ENCODE assay signal across 21 cellular contexts in the genomic region with DNA sequence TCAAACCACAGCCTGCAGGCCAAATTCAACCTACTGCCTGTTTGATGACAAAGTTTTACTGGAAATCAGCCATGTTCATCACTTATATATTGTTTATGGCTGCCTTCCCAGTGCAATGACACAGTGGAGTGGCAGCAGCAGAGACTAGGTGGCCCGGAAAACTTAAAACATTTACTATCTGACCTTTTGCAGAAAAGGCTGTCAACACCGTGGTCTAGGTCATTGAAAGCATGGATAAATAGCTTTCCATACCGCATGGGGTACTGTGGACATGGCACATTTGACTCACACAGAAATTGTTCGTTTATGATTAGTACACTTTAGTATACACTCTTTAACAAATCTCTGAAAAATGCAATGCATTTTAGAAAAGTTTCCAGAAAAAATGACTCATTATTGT.
DNase-seq lines count a peak whose midpoint lies in the region; ATAC-seq, FAIRE-seq and TF ChIP-seq lines count a peak whose summit lies in the region.
"Had no signal": no experiment of that assay in that cellular context is flagged by ENCODE, and none has a peak within 500 bp of the region (broad histone marks: within the 10 kb centered on the region; RNA-seq: fewer than 3 reads in every experiment).

No MANE protein-coding gene starts in this region.

- DNase-seq in GM03348 (ENCODE audit: low spot score) (peak; percentile 10), MG63 (peak; percentile 60), choroid plexus epithelial cell (ENCODE audit: low read depth) (peak; percentile 40), mesenchymal stem cell (peak; percentile 48), hippocampal formation (lab: John Stamatoyannopoulos, UW) (no peak), small intestine (no peak)
- no peak for DNase-seq in central memory CD4-positive, alpha-beta T cell
- DNase-seq: activated CD8-positive, alpha-beta T cell treated with anti-CD3 and anti-CD28 coated beads for 36 hours; activated naive CD8-positive, alpha-beta T cell treated with anti-CD3 and anti-CD28 coated beads, Interleukin-2, amount 10 ng/mL, durations not matched to agents 7 days and 5 days; activated T-cell treated with anti-CD3 and anti-CD28 coated beads, Interleukin-2, amount 50 U/mL, for 48 hours; BE2C; GDM1; NCI-H226; pancreas; RPMI8226; T-cell; thyroid gland had no signal

- H3K9me3 ChIP-seq in MG63 (peaks cover 5% of the 10 kb centered on the region; the same call in 1 of the 2 replicates), mesenchymal stem cell (ENCODE audit: control insufficient read depth, low read length) (no peaks in the 10 kb centered on the region), small intestine (ENCODE audit: control insufficient read depth, low read depth) (no peaks in the 10 kb centered on the region)
- H3K9me3 ChIP-seq: BE2C, pancreas, thyroid gland had no signal

- no peak overlapping the region for H4K91ac ChIP-seq in mesenchymal stem cell (ENCODE audit: low read length)

- no peak overlapping the region for H3K4ac ChIP-seq in mesenchymal stem cell (ENCODE audit: low read depth in 1 of 2, low read length in 2 of 2)

- H3K14ac ChIP-seq in mesenchymal stem cell (ENCODE audit: low read length in 2 of 2) = no peak overlapping the region

- H2BK120ac ChIP-seq in mesenchymal stem cell (ENCODE audit: low read depth, low read length) = no peak overlapping the region

- H2BK15ac ChIP-seq in mesenchymal stem cell (ENCODE audit: low read depth, poor library complexity, severe bottlenecking) = no peak overlapping the region

- H3K9ac ChIP-seq in mesenchymal stem cell (ENCODE audit: low read length) = no peak overlapping the region

- H3K4me3 ChIP-seq in MG63 (no peak overlapping the region), choroid plexus epithelial cell (ENCODE audit: low read depth, low read length) (no peak overlapping the region), mesenchymal stem cell (ENCODE audit: insufficient read depth in 1 of 2, low read depth in 1 of 2, low read length in 2 of 2) (peak overlapping the region in 1 of 2 experiments; percentile 11), small intestine (ENCODE audit: low read depth in 1 of 2, low read length in 2 of 2) (no peak overlapping the region)
- H3K4me3 ChIP-seq: pancreas, smooth muscle cell, thyroid gland had no signal

- H3K36me3 ChIP-seq in MG63 (no peaks in the 10 kb centered on the region), mesenchymal stem cell (ENCODE audit: control insufficient read depth in 1 of 2, insufficient read depth in 2 of 2, low read depth in 1 of 2, low read length in 2 of 2) (no peaks in the 10 kb centered on the region), small intestine (ENCODE audit: control insufficient read depth in 2 of 2, insufficient read depth in 2 of 2, low read length in 2 of 2) (no peaks in the 10 kb centered on the region)
- H3K36me3 ChIP-seq: BE2C, pancreas, thyroid gland had no signal

- no peak for FAIRE-seq in small intestine (lab: Jason Lieb, UNC)
- FAIRE-seq: H1, pancreas had no signal

- H2BK12ac ChIP-seq in mesenchymal stem cell (ENCODE audit: low read length in 2 of 2) = no peak overlapping the region

- H3K27me3 ChIP-seq in MG63 = no peaks in the 10 kb centered on the region
- H3K27me3 ChIP-seq in mesenchymal stem cell (ENCODE audit: control insufficient read depth in 1 of 2, insufficient read depth in 1 of 2, low read length in 2 of 2) = no peaks in the 10 kb centered on the region
- no peaks in the 10 kb centered on the region for H3K27me3 ChIP-seq in small intestine (ENCODE audit: control insufficient read depth in 2 of 2, insufficient read depth in 2 of 2, low read length in 2 of 2)
- H3K27me3 ChIP-seq: BE2C, pancreas, thyroid gland had no signal

- no peak overlapping the region for H4K8ac ChIP-seq in mesenchymal stem cell (ENCODE audit: low read length)

- no peak for TF ChIP-seq CTCF in choroid plexus epithelial cell (conservative IDR thresholded peaks at IDR 0.05; ENCODE audit: low read depth, low read length)

- no peak overlapping the region for H3K23ac ChIP-seq in mesenchymal stem cell (ENCODE audit: low read length in 2 of 2)

- H2AK5ac ChIP-seq in mesenchymal stem cell (ENCODE audit: low read length, severe bottlenecking) = no peak overlapping the region

- no peak overlapping the region for H3K27ac ChIP-seq in mesenchymal stem cell (ENCODE audit: low read length, poor library complexity, severe bottlenecking)
- H3K27ac ChIP-seq in small intestine (ENCODE audit: low read depth in 1 of 2, low read length in 1 of 2) = no peak overlapping the region
- H3K27ac ChIP-seq: pancreas, thyroid gland, VCaP had no signal

- WGBS in mesenchymal stem cell = 28% methylated on average over 3 of the region's 4 CpGs
- 80 to 96% (median 88%) methylated on average over 4 of the region's 4 CpGs for WGBS in small intestine, 3 donors

- no peak overlapping the region for H2AFZ ChIP-seq in mesenchymal stem cell (ENCODE audit: low read depth, low read length)

- ATAC-seq in GM18868 (IDR thresholded peaks at IDR 0.05; ENCODE audit: unreplicated experiment) = no peak
- ATAC-seq: activated CD8-positive, alpha-beta T cell treated with anti-CD3 and anti-CD28 coated beads for 36 hours; pancreas; T-cell had no signal

- no peak overlapping the region for H3K4me2 ChIP-seq in mesenchymal stem cell (ENCODE audit: low read length, poor library complexity, severe bottlenecking)
- H3K4me2 ChIP-seq: smooth muscle cell had no signal

- no peak overlapping the region for H2BK5ac ChIP-seq in mesenchymal stem cell (ENCODE audit: low read depth, low read length, poor library complexity, severe bottlenecking)

- no peak overlapping the region for H3K18ac ChIP-seq in mesenchymal stem cell (ENCODE audit: low read depth in 1 of 2, low read length in 2 of 2)

- no peaks in the 10 kb centered on the region for H3K4me1 ChIP-seq in mesenchymal stem cell (ENCODE audit: control insufficient read depth, insufficient read depth, low read depth, low read length)
- no peaks in the 10 kb centered on the region for H3K4me1 ChIP-seq in small intestine (ENCODE audit: control insufficient read depth in 2 of 2, insufficient read depth in 1 of 2, low read depth in 1 of 2, low read length in 1 of 2)
- H3K4me1 ChIP-seq: pancreas, thyroid gland had no signal

- H3K79me1 ChIP-seq in mesenchymal stem cell (replicated peaks; ENCODE audit: low read length, poor library complexity, severe bottlenecking) = no peaks in the 10 kb centered on the region

Comparison
In these comparisons a context has a peak if more than half of its experiments do, and no peak if none do; other contexts are left out.
1. DNase-seq: peak in GM03348 (single experiment), MG63 (single experiment), choroid plexus epithelial cell (single experiment) and mesenchymal stem cell (single experiment); none in hippocampal formation (0 of 2), small intestine (single experiment) and central memory CD4-positive, alpha-beta T cell (single experiment).